Comparison of ENCODE assay signal across 1 cellular context in the genomic region with DNA sequence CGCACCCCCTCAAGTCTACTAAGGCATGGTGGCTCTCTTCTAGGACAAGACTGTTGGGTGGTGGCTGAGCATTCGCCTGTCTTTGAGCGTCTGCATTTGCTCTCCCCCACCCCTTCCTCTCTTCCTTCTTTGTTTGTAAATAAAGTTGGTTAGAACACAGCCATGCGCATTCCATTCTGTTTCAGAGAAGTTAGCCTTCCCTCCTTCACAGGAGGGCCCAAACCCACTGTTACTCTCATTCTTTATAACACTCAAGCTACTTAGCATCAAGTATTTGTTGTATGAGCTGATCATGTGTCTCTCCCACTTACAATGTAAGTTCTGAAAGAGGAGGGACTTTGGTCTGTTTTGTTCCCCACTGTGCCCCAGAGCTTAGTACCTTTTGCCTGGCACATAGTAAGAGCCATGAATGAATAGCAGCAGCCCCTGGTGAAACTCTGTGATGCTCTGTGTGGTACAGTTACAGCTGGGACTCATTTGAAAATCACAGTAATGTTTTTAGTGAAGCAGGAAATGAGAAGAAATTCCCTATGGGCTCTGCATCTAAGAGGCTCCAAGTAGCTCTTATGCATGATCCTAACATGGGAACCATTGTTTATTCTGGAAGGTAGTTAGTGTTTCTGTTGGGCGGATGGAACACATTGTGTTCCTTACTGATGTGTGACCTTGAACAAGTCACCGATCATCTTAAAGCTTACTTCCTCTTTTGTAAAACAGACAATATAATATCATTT.
TF ChIP-seq lines count a peak whose summit lies in the region.

No MANE protein-coding gene starts in this region.

TF ChIP-seq in K562, 482 proteins besides CTCF, POLR2A, EP300 and RAD21 (continued from another document):
- no peak for TF ChIP-seq SMC3 (conservative IDR thresholded peaks at IDR 0.05; ENCODE audit: insufficient read depth, low read depth, low read length)
- TF ChIP-seq, protein P1, sequence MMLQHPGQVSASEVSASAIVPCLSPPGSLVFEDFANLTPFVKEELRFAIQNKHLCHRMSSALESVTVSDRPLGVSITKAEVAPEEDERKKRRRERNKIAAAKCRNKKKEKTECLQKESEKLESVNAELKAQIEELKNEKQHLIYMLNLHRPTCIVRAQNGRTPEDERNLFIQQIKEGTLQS (IDR thresholded peaks at IDR 0.05) = no peak
- TF ChIP-seq, protein P1 (CRISPR knock-in tag; conservative IDR thresholded peaks at IDR 0.05) = no peak
